Comparison of ENCODE assay signal across 1 cellular context in the genomic region with DNA sequence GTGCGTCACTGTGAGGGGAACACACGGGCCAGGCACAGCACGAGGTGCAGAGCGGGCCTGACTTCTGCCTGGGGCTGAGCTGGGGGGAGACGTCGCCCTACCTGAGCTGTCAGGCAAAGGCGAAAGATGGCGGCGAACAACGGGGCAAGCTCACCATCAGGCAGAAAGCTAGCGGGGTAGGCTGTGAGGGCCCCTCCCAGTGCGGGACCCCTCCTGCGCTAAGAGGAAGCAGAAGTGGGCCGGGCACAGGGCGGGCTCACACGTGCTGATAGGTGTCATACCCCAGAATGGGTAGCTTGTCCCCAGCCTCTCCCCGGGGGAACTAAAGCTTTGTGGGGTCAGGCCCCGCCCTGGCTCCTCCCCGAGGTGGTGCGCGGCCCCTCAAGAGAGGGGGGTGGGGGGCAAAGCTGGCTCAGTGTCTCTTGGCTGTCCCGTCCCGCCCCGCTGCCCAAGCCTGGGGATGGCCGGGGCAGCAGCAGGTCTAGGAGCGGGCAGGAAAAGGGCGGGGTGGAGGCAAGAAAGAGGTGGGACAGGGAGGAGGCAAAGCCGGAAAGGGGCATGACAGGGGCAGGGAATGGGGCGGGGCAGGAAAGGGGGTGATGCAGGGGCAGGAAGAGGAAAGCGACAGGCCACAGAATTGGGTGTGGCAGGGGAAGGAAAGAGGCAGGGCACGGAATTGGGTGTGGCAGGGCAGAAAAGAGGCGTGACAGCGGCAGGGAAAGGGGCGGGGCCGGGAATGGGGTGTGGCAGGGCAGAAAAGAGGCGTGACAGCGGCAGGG.
TF ChIP-seq lines count a peak whose summit lies in the region.

No MANE protein-coding gene starts in this region.

TF ChIP-seq in endothelial cell of umbilical vein, 7 proteins besides CTCF, POLR2A, EP300 and RAD21:
- TF ChIP-seq POLR2AphosphoS5 (IDR thresholded peaks at IDR 0.05; ENCODE audit: insufficient read depth, low read depth, low read length), result peak; percentile 4
- TF ChIP-seq, protein P1, sequence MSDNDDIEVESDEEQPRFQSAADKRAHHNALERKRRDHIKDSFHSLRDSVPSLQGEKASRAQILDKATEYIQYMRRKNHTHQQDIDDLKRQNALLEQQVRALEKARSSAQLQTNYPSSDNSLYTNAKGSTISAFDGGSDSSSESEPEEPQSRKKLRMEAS (IDR thresholded peaks at IDR 0.05; ENCODE audit: insufficient read depth, insufficient read length), result no peak
TF ChIP-seq in endothelial cell of umbilical vein: peak in this region for 1.
